Comparison of ENCODE assay signal across 14 cellular contexts in the genomic region with DNA sequence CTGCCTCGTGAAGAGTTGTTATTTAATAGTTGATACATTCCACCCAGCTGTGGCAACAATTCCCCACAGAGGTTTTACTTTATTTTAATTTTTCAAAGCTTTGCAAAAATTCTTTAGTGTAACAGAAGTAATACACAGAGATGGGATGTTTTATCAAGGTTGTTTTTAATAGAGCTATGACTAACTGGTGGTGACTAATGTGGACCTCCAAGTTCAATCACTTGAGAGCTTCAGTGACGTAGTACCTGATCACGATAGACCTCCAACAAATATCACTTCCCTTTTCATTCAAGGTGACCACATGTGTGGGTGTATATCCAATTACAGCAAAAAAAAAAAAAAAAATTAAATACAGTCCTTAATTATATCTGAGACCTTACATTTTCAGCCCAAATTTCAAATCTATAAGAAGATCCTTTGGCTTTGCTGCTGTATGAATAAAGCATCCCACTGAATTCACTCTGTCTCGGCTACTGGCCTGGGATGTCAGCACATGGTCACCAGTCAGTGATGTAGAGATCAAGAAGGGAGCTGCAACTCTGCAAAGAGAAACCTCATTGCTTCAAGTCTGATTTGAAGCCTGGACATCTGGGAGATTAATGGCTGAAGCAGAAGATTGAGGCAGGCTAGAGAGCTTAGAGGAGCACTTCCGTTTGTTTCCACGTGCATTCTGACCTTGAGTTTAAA.
DNase-seq lines count a peak whose midpoint lies in the region; ATAC-seq and TF ChIP-seq lines count a peak whose summit lies in the region.
"Had no signal": no experiment of that assay in that cellular context is flagged by ENCODE, and none has a peak within 500 bp of the region (broad histone marks: within the 10 kb centered on the region; RNA-seq: fewer than 3 reads in every experiment).

No MANE protein-coding gene starts in this region.

- no peak overlapping the region for H2BK12ac ChIP-seq in trophoblast cell (ENCODE audit: low read length)

- H4K12ac ChIP-seq in trophoblast cell (ENCODE audit: low read depth, low read length): no peak overlapping the region

- WGBS in trophoblast cell (ENCODE audit: extremely low coverage, insufficient coverage, insufficient read length): no CpG with 5 or more reads among the region's 6 CpGs
- 54 to 63% methylated on average over 6 of the region's 6 CpGs for WGBS in testis, 2 donors

- H3K36me3 ChIP-seq in trophoblast cell (ENCODE audit: control insufficient read depth in 1 of 2, insufficient read depth in 2 of 2, low read length in 2 of 2) (no peaks in the 10 kb centered on the region), testis (ENCODE audit: low read depth, missing control alignments) (no peaks in the 10 kb centered on the region)

- peaks cover 7% of the 10 kb centered on the region for H3K79me1 ChIP-seq in trophoblast cell (ENCODE audit: low read length)

- peak; percentile 51 for ATAC-seq in GM18520 (IDR thresholded peaks at IDR 0.05; ENCODE audit: unreplicated experiment)
- peak; percentile 38 for ATAC-seq in HG03095 (IDR thresholded peaks at IDR 0.05; ENCODE audit: unreplicated experiment)
- no peak for ATAC-seq in SK-N-SH treated with all-trans-retinoic acid at 6 μM for 48 hours
- no peak for ATAC-seq in GM21528 (IDR thresholded peaks at IDR 0.05; ENCODE audit: low FRiP score, unreplicated experiment)

- no peak for TF ChIP-seq CTCF in testis (IDR thresholded peaks at IDR 0.05)

- H3K4ac ChIP-seq in trophoblast cell (ENCODE audit: low read depth, low read length): no peak overlapping the region

- H4K8ac ChIP-seq in trophoblast cell (ENCODE audit: low read depth, low read length): no peak overlapping the region

- H3K27me3 ChIP-seq in trophoblast cell (ENCODE audit: insufficient read depth, low read length): no peaks in the 10 kb centered on the region
- no peaks in the 10 kb centered on the region for H3K27me3 ChIP-seq in testis

- no peaks in the 10 kb centered on the region for H3K79me2 ChIP-seq in trophoblast cell (ENCODE audit: control insufficient read depth, insufficient read depth, low read length, poor library complexity)

- H2AK5ac ChIP-seq in trophoblast cell (ENCODE audit: low read length): no peak overlapping the region

- H2BK120ac ChIP-seq in trophoblast cell (ENCODE audit: insufficient read depth, low read length, poor library complexity): no peak overlapping the region

- TF ChIP-seq POLR2A in testis (IDR thresholded peaks at IDR 0.05): no peak

- H3K9ac ChIP-seq in trophoblast cell (ENCODE audit: low read length): no peak overlapping the region

- no peak overlapping the region for H2BK5ac ChIP-seq in trophoblast cell (ENCODE audit: low read depth, low read length, poor library complexity)

- intact Hi-C loops in testis (cut with DNase I; ENCODE audit: low total_unique reads): no loop called here

- no peak overlapping the region for H2AFZ ChIP-seq in trophoblast cell (ENCODE audit: insufficient read depth, low read length, poor library complexity)

- H3K4me3 ChIP-seq in trophoblast cell (ENCODE audit: low read depth, low read length): no peak overlapping the region
- no peak overlapping the region for H3K4me3 ChIP-seq in testis

- no peak overlapping the region for H3K27ac ChIP-seq in trophoblast cell (ENCODE audit: low read depth, low read length)
- H3K27ac ChIP-seq in testis: no peak overlapping the region

- DNase-seq in amniotic epithelial cell (ENCODE audit: low read depth) (peak; percentile 46), trophoblast cell (no peak), NCI-H774 (lab: John Stamatoyannopoulos, UW) (no peak), testis (no peak)
- DNase-seq: activated CD4-positive, alpha-beta memory T cell treated with anti-CD3 and anti-CD28 coated beads for 36 hours; activated naive CD8-positive, alpha-beta T cell treated with anti-CD3 and anti-CD28 coated beads for 36 hours; effector CD4-positive, alpha-beta T cell; H9; NCI-H187; T-helper 1 cell had no signal

- H3K4me1 ChIP-seq in trophoblast cell (ENCODE audit: control insufficient read depth in 1 of 2, insufficient read depth in 2 of 2, low read length in 2 of 2) (peaks cover 13 to 27% of the 10 kb centered on the region in 2 experiments), testis (peaks cover 14% of the 10 kb centered on the region)

- H3K4me2 ChIP-seq in trophoblast cell (ENCODE audit: low read length): no peak overlapping the region

- peak overlapping the region; percentile 42 for H4K91ac ChIP-seq in trophoblast cell (ENCODE audit: low read depth, low read length)

- H3K23ac ChIP-seq in trophoblast cell (ENCODE audit: low read length): no peak overlapping the region

- no peak overlapping the region for H3K18ac ChIP-seq in trophoblast cell (ENCODE audit: low read length)

- H3K9me3 ChIP-seq in trophoblast cell (ENCODE audit: insufficient read depth, low read depth, low read length) (no peaks in the 10 kb centered on the region), testis (no peaks in the 10 kb centered on the region)

- H3K14ac ChIP-seq in trophoblast cell (ENCODE audit: low read length): no peak overlapping the region

TF ChIP-seq in SK-N-SH treated with all-trans-retinoic acid at 6 μM for 48 hours, 23 proteins besides CTCF, POLR2A, EP300 and RAD21:
- TF ChIP-seq TOX (CRISPR knock-in tag; IDR thresholded peaks at IDR 0.05; ENCODE audit: borderline replicate concordance): no peak
- TF ChIP-seq SNAI2 (CRISPR knock-in tag; IDR thresholded peaks at IDR 0.05): no peak
- no peak for TF ChIP-seq CSDC2 (CRISPR knock-in tag; IDR thresholded peaks at IDR 0.05)
- no peak for TF ChIP-seq ZNF565 (CRISPR knock-in tag; conservative IDR thresholded peaks at IDR 0.05; ENCODE audit: low read depth)
- TF ChIP-seq, protein P1, sequence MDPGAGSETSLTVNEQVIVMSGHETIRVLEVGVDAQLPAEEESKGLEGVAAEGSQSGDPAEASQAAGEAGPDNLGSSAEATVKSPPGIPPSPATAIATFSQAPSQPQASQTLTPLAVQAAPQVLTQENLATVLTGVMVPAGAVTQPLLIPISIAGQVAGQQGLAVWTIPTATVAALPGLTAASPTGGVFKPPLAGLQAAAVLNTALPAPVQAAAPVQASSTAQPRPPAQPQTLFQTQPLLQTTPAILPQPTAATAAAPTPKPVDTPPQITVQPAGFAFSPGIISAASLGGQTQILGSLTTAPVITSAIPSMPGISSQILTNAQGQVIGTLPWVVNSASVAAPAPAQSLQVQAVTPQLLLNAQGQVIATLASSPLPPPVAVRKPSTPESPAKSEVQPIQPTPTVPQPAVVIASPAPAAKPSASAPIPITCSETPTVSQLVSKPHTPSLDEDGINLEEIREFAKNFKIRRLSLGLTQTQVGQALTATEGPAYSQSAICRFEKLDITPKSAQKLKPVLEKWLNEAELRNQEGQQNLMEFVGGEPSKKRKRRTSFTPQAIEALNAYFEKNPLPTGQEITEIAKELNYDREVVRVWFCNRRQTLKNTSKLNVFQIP (CRISPR knock-in tag; IDR thresholded peaks at IDR 0.05; ENCODE audit: borderline replicate concordance, low read depth): no peak
- TF ChIP-seq GLIS3 (CRISPR knock-in tag; IDR thresholded peaks at IDR 0.05): no peak
- no peak for TF ChIP-seq ISL1 (CRISPR knock-in tag; IDR thresholded peaks at IDR 0.05)
- TF ChIP-seq ZC3H10 (CRISPR knock-in tag; IDR thresholded peaks at IDR 0.05): no peak
TF ChIP-seq in SK-N-SH treated with all-trans-retinoic acid at 6 μM for 48 hours: peak in this region for 0.

Comparison
In these comparisons a context has a peak if more than half of its experiments do, and no peak if none do; other contexts are left out.
1. ATAC-seq: peak in GM18520 (single experiment) and HG03095 (single experiment); none in SK-N-SH treated with all-trans-retinoic acid at 6 μM for 48 hours (single experiment) and GM21528 (single experiment).